21 cellular contexts compared by ENCODE assay signal in genomic region chr10:59965899-59966650, GRCh38. TPM values are rescaled to one million over a fixed set of nuclear protein-coding genes. Genes with fewer than 3 reads are reported as not detected.
DNase-seq lines count a peak whose midpoint lies in the region; ATAC-seq and TF ChIP-seq lines count a peak whose summit lies in the region.
"Had no signal": no experiment of that assay in that cellular context is flagged by ENCODE, and none has a peak within 500 bp of the region (broad histone marks: within the 10 kb centered on the region; RNA-seq: fewer than 3 reads in every experiment).

No MANE protein-coding gene starts in this region.

- H3K27me3 ChIP-seq in RWPE2 (ENCODE audit: insufficient read depth, poor library complexity, severe bottlenecking) (no peaks in the 10 kb centered on the region), hepatocyte (no peaks in the 10 kb centered on the region)
- no peaks in the 10 kb centered on the region for H3K27me3 ChIP-seq in CD8-positive, alpha-beta memory T cell (ENCODE audit: insufficient read depth, low read length, poor library complexity, severe bottlenecking)
- H3K27me3 ChIP-seq: tibial artery had no signal

- no peak for ATAC-seq in RWPE2 (ENCODE audit: low read depth)
- ATAC-seq: activated T-cell treated with anti-CD3 and anti-CD28 coated beads, Interleukin-2, amount 50 U/mL, for 4 hours; stimulated activated effector memory CD8-positive, alpha-beta T cell treated with anti-CD3 and anti-CD28 coated beads, Interleukin-12 subunit alpha, Interleukin-12 subunit beta, amount 100 ng/mL, for 72 hours had no signal

- H4K20me1 ChIP-seq in hepatocyte (ENCODE audit: insufficient read depth, poor library complexity, severe bottlenecking): no peaks in the 10 kb centered on the region

- H3K9me3 Mint-ChIP-seq in CD8-positive, alpha-beta memory T cell: no peaks in the 10 kb centered on the region
- no peaks in the 10 kb centered on the region for H3K9me3 Mint-ChIP-seq in activated naive CD4-positive, alpha-beta T cell treated with anti-CD3 and anti-CD28 coated beads for 36 hours
- H3K9me3 Mint-ChIP-seq: activated CD4-positive, alpha-beta memory T cell treated with anti-CD3 and anti-CD28 coated beads, Interleukin-2, amount 10 ng/mL, durations not matched to agents 7 days and 5 days; activated naive CD8-positive, alpha-beta T cell treated with anti-CD3 and anti-CD28 coated beads for 36 hours; activated T-cell treated with anti-CD3 and anti-CD28 coated beads, Interleukin-2, amount 50 U/mL, for 4 hours; CD4-positive, alpha-beta memory T cell; H9; stimulated activated effector memory CD8-positive, alpha-beta T cell treated with anti-CD3 and anti-CD28 coated beads, Interleukin-12 subunit alpha, Interleukin-12 subunit beta, amount 100 ng/mL, for 72 hours had no signal

- intact Hi-C loops in activated naive CD4-positive, alpha-beta T cell treated with anti-CD3 and anti-CD28 coated beads for 36 hours (cut with micrococcal nuclease): no loop called here

- no peaks in the 10 kb centered on the region for H3K79me2 ChIP-seq in hepatocyte

- no peak overlapping the region for H3K4me2 ChIP-seq in hepatocyte

- POLR2A ChIA-PET in CD8-positive, alpha-beta memory T cell (lab: Charles Lee): no interaction called here

- H3K4me3 Mint-ChIP-seq in CD8-positive, alpha-beta memory T cell: no peak overlapping the region
- no peak overlapping the region for H3K4me3 Mint-ChIP-seq in activated naive CD4-positive, alpha-beta T cell treated with anti-CD3 and anti-CD28 coated beads for 36 hours
- H3K4me3 Mint-ChIP-seq: activated CD4-positive, alpha-beta memory T cell treated with anti-CD3 and anti-CD28 coated beads, Interleukin-2, amount 10 ng/mL, durations not matched to agents 7 days and 5 days; activated naive CD8-positive, alpha-beta T cell treated with anti-CD3 and anti-CD28 coated beads for 36 hours; activated T-cell treated with anti-CD3 and anti-CD28 coated beads, Interleukin-2, amount 50 U/mL, for 4 hours; CD4-positive, alpha-beta memory T cell; H9; stimulated activated effector memory CD8-positive, alpha-beta T cell treated with anti-CD3 and anti-CD28 coated beads, Interleukin-12 subunit alpha, Interleukin-12 subunit beta, amount 100 ng/mL, for 72 hours had no signal

- CTCF ChIA-PET in CD8-positive, alpha-beta memory T cell (lab: Charles Lee): no interaction called here
- CTCF ChIA-PET in activated naive CD4-positive, alpha-beta T cell treated with anti-CD3 and anti-CD28 coated beads for 36 hours (lab: Charles Lee): no interaction called here

- TF ChIP-seq CTCF in 22Rv1 (IDR thresholded peaks at IDR 0.05) (no peak), RWPE2 (IDR thresholded peaks at IDR 0.05; ENCODE audit: poor library complexity, severe bottlenecking) (no peak), hepatocyte (IDR thresholded peaks at IDR 0.05; ENCODE audit: poor library complexity) (no peak)

- H3K36me3 Mint-ChIP-seq in CD8-positive, alpha-beta memory T cell: no peaks in the 10 kb centered on the region
- no peaks in the 10 kb centered on the region for H3K36me3 Mint-ChIP-seq in activated naive CD4-positive, alpha-beta T cell treated with anti-CD3 and anti-CD28 coated beads for 36 hours (ENCODE audit: low read depth)
- H3K36me3 Mint-ChIP-seq: activated naive CD8-positive, alpha-beta T cell treated with anti-CD3 and anti-CD28 coated beads for 36 hours; CD4-positive, alpha-beta memory T cell; stimulated activated effector memory CD8-positive, alpha-beta T cell treated with anti-CD3 and anti-CD28 coated beads, Interleukin-12 subunit alpha, Interleukin-12 subunit beta, amount 100 ng/mL, for 72 hours had no signal

- H3K36me3 ChIP-seq in RWPE2 (ENCODE audit: low read depth): no peaks in the 10 kb centered on the region
- no peaks in the 10 kb centered on the region for H3K36me3 ChIP-seq in hepatocyte (replicated peaks; ENCODE audit: insufficient read depth, low read depth)
- H3K36me3 ChIP-seq in CD8-positive, alpha-beta memory T cell (ENCODE audit: insufficient read depth, low read length): no peaks in the 10 kb centered on the region
- H3K36me3 ChIP-seq: tibial artery, WERI-Rb-1 had no signal

- WGBS in hepatocyte (ENCODE audit: low lambda C conversion rate, missing lambda C conversion rate): 81% methylated on average over 6 of the region's 6 CpGs

- DNase-seq in DMS 273 treated with DMSO at 0.1 percent for 48 hours (lab: John Stamatoyannopoulos, UW) (peak; percentile 19), RWPE2 (ENCODE audit: low spot score) (no peak), hepatocyte (ENCODE audit: low spot score) (no peak), NCI-H2029 treated with DMSO at 0.1 percent for 48 hours (lab: John Stamatoyannopoulos, UW) (no peak), OCI-M2 (lab: John Stamatoyannopoulos, UW; ENCODE audit: unreplicated experiment) (no peak)
- no peak for DNase-seq in CD8-positive, alpha-beta memory T cell
- DNase-seq in activated naive CD4-positive, alpha-beta T cell treated with anti-CD3 and anti-CD28 coated beads for 36 hours: no peak
- DNase-seq: activated CD4-positive, alpha-beta memory T cell treated with anti-CD3 and anti-CD28 coated beads, Interleukin-2, amount 10 ng/mL, durations not matched to agents 7 days and 5 days; activated naive CD8-positive, alpha-beta T cell treated with anti-CD3 and anti-CD28 coated beads for 36 hours; activated T-cell treated with anti-CD3 and anti-CD28 coated beads, Interleukin-2, amount 50 U/mL, for 4 hours; CD4-positive, alpha-beta memory T cell; foreskin fibroblast; H9; MV-4-11; NCI-H2081 treated with DMSO at 0.1 percent for 48 hours; retina; tibial artery; WERI-Rb-1 had no signal

- peaks cover 24% of the 10 kb centered on the region for H3K4me1 ChIP-seq in RWPE2 (ENCODE audit: insufficient read depth, poor library complexity, severe bottlenecking)
- H3K4me1 ChIP-seq in hepatocyte (ENCODE audit: insufficient read depth): peaks cover 6% of the 10 kb centered on the region
- no peaks in the 10 kb centered on the region for H3K4me1 ChIP-seq in CD8-positive, alpha-beta memory T cell (ENCODE audit: insufficient read depth, low read length)
- H3K4me1 ChIP-seq: tibial artery had no signal

- H3K27ac Mint-ChIP-seq in CD8-positive, alpha-beta memory T cell: peak overlapping the region in 1 of 8 donors; percentile 14
- H3K27ac Mint-ChIP-seq in activated naive CD4-positive, alpha-beta T cell treated with anti-CD3 and anti-CD28 coated beads for 36 hours: no peak overlapping the region
- H3K27ac Mint-ChIP-seq: activated CD4-positive, alpha-beta memory T cell treated with anti-CD3 and anti-CD28 coated beads, Interleukin-2, amount 10 ng/mL, durations not matched to agents 7 days and 5 days; activated naive CD8-positive, alpha-beta T cell treated with anti-CD3 and anti-CD28 coated beads for 36 hours; CD4-positive, alpha-beta memory T cell; stimulated activated effector memory CD8-positive, alpha-beta T cell treated with anti-CD3 and anti-CD28 coated beads, Interleukin-12 subunit alpha, Interleukin-12 subunit beta, amount 100 ng/mL, for 72 hours had no signal

- no peaks in the 10 kb centered on the region for H3K9me2 ChIP-seq in hepatocyte (replicated peaks; ENCODE audit: insufficient read depth)

- peaks cover 9 to 15% of the 10 kb centered on the region in 2 donors for H3K27me3 Mint-ChIP-seq in CD8-positive, alpha-beta memory T cell
- peaks cover 8% of the 10 kb centered on the region for H3K27me3 Mint-ChIP-seq in activated naive CD4-positive, alpha-beta T cell treated with anti-CD3 and anti-CD28 coated beads for 36 hours (ENCODE audit: low read depth)

- H3K4me3 ChIP-seq in RWPE2 (ENCODE audit: severe bottlenecking) (no peak overlapping the region), hepatocyte (no peak overlapping the region)
- H3K4me3 ChIP-seq in CD8-positive, alpha-beta memory T cell (ENCODE audit: low read length): no peak overlapping the region
- H3K4me3 ChIP-seq: tibial artery had no signal

- no peaks in the 10 kb centered on the region for H3K4me1 Mint-ChIP-seq in CD8-positive, alpha-beta memory T cell
- H3K4me1 Mint-ChIP-seq in activated naive CD4-positive, alpha-beta T cell treated with anti-CD3 and anti-CD28 coated beads for 36 hours (ENCODE audit: low read depth): no peaks in the 10 kb centered on the region
- H3K4me1 Mint-ChIP-seq: activated CD4-positive, alpha-beta memory T cell treated with anti-CD3 and anti-CD28 coated beads, Interleukin-2, amount 10 ng/mL, durations not matched to agents 7 days and 5 days; activated naive CD8-positive, alpha-beta T cell treated with anti-CD3 and anti-CD28 coated beads for 36 hours; CD4-positive, alpha-beta memory T cell; stimulated activated effector memory CD8-positive, alpha-beta T cell treated with anti-CD3 and anti-CD28 coated beads, Interleukin-12 subunit alpha, Interleukin-12 subunit beta, amount 100 ng/mL, for 72 hours had no signal

- H3K27ac ChIP-seq in 22Rv1 (peak overlapping the region; percentile 81), RWPE2 (ENCODE audit: poor library complexity, severe bottlenecking) (peak overlapping the region; percentile 74), hepatocyte (peak overlapping the region; percentile 77)
- no peak overlapping the region for H3K27ac ChIP-seq in CD8-positive, alpha-beta memory T cell (ENCODE audit: low read depth, low read length)
- H3K27ac ChIP-seq: HL-60, tibial artery, WERI-Rb-1 had no signal

- H3K9me3 ChIP-seq in RWPE2 (ENCODE audit: severe bottlenecking) (no peaks in the 10 kb centered on the region), hepatocyte (ENCODE audit: low read depth) (no peaks in the 10 kb centered on the region)
- no peaks in the 10 kb centered on the region for H3K9me3 ChIP-seq in CD8-positive, alpha-beta memory T cell (ENCODE audit: low read length)
- H3K9me3 ChIP-seq: tibial artery had no signal

- no peak overlapping the region for H2AFZ ChIP-seq in hepatocyte

RNA-seq across cellular contexts. Expression of gene CCDC6, which starts 59.7 kb away (rescaled TPM):
- 44.8 and 49.8 TPM in 2 replicates for total RNA-seq in hepatocyte
- 22.3 and 23.7 TPM in 2 replicates for polyA plus RNA-seq in hepatocyte
- 10 to 100 TPM; 52.0 to 53.0 TPM for total RNA-seq in CD8-positive, alpha-beta memory T cell
- 4.9 TPM for polyA plus RNA-seq in CD8-positive, alpha-beta memory T cell
- 10 to 100 TPM; 43.1 to 44.9 TPM for total RNA-seq in activated naive CD4-positive, alpha-beta T cell treated with anti-CD3 and anti-CD28 coated beads for 36 hours
